In the genomic region with DNA sequence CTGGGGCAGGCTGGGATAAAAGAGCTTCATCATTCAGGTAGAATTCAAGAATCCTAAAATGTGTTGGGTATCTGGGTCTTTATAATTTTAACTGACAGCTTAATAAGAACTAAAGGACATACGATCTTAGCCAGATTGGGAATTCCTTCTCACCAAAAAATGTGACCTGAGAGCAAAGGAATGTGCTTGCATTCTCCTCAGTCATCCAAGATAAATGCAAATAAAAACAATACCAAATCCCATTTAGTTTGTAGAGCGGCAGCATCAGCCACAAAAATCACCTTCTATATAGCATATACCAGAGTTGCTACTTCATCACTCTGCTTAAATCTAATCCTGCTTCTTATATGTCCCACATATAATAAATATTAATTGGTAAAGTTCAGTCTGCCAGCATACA, we compare ENCODE assay signal across 11 cellular contexts. TPM values are rescaled to one million over a fixed set of nuclear protein-coding genes. Genes with fewer than 3 reads are reported as not detected.
DNase-seq lines count a peak whose midpoint lies in the region; ATAC-seq, FAIRE-seq and TF ChIP-seq lines count a peak whose summit lies in the region.
"Had no signal": no experiment of that assay in that cellular context is flagged by ENCODE, and none has a peak within 500 bp of the region (broad histone marks: within the 10 kb centered on the region; RNA-seq: fewer than 3 reads in every experiment).

No MANE protein-coding gene starts in this region.

- TF ChIP-seq RAD21 in A549 (conservative IDR thresholded peaks at IDR 0.05 in 1 of 2, IDR thresholded peaks at IDR 0.05 in 1 of 2): no peak

- ATAC-seq in A549: no peak
- ATAC-seq in T-cell (replicated peaks in 1 of 4): no peak
- ATAC-seq in T-helper 17 cell: no peak

- H3K27me3 ChIP-seq in adipocyte (replicated peaks; ENCODE audit: control insufficient read depth, insufficient read depth, low read length): no peaks in the 10 kb centered on the region

- POLR2A ChIA-PET in A549 (lab: Yijun Ruan, JAX): no interaction called here
- POLR2A ChIA-PET in T-cell (lab: Charles Lee): no interaction called here

- no peak for FAIRE-seq in A549 (lab: Jason Lieb, UNC)
- FAIRE-seq in GM19239 (lab: Jason Lieb, UNC): no peak

- H3K4me1 ChIP-seq in A549: peaks cover 14% of the 10 kb centered on the region; the same call in 1 of the 3 replicates
- peaks cover 18% of the 10 kb centered on the region for H3K4me1 ChIP-seq in adipocyte (ENCODE audit: control insufficient read depth, insufficient read depth, low read length)

- no peak for DNase-seq in A549 (ENCODE audit: low read depth in 1 of 2, low spot score in 1 of 2)
- DNase-seq in HCEC 1CT: peak; percentile 67
- DNase-seq in adipocyte (ENCODE audit: low read depth): peak; percentile 61
- peak; percentile 48 to 74 for DNase-seq in foreskin fibroblast
- DNase-seq in T-cell: no peak
- DNase-seq in T-helper 17 cell: no peak
- DNase-seq in GM19239 (ENCODE audit: insufficient read length, low spot score): no peak
- no peak for DNase-seq in activated CD4-positive, alpha-beta T cell treated with anti-CD3 and anti-CD28 coated beads, Interleukin-2, amount 50 U/mL, for 4 hours
- DNase-seq: activated naive CD4-positive, alpha-beta T cell treated with anti-CD3 and anti-CD28 coated beads, Interleukin-2, amount 50 U/mL, for 16 hours; erythroblast had no signal

- 53% methylated on average over 2 of the region's 2 CpGs for WGBS in A549 (ENCODE audit: missing lambda C conversion rate)

- no peaks in the 10 kb centered on the region for H3K36me3 ChIP-seq in adipocyte (ENCODE audit: control insufficient read depth, insufficient read depth, low read length, severe bottlenecking)

- H3K9ac ChIP-seq in adipocyte (ENCODE audit: low read length): peak overlapping the region; percentile 32

- no peaks in the 10 kb centered on the region for H3K9me3 Mint-ChIP-seq in T-cell

- no peak overlapping the region for H3K4me3 Mint-ChIP-seq in T-cell
- no peak overlapping the region for H3K4me3 Mint-ChIP-seq in T-helper 17 cell

- H3K9me3 ChIP-seq in A549: no peaks in the 10 kb centered on the region
- H3K9me3 ChIP-seq in adipocyte (ENCODE audit: control insufficient read depth, low read length): no peaks in the 10 kb centered on the region
- H3K9me3 ChIP-seq in T-helper 17 cell (ENCODE audit: control insufficient read depth, low read length, poor library complexity, severe bottlenecking): no peaks in the 10 kb centered on the region

- H3K4me1 Mint-ChIP-seq in T-cell (no peaks in the 10 kb centered on the region), T-helper 17 cell (peaks cover 4% of the 10 kb centered on the region)

- no peak for TF ChIP-seq POLR2A in A549 (IDR thresholded peaks at IDR 0.05; ENCODE audit: low read length)

- H3K27ac ChIP-seq in A549: no peak overlapping the region
- H3K27ac ChIP-seq: VCaP had no signal

- CTCF ChIA-PET in A549 (lab: Yijun Ruan, JAX): interaction anchor here (0.9 kb wide), 1 partner anchor 58 kb away, joined by 3 read pairs; no protein-coding TSS in a partner anchor
- CTCF ChIA-PET in T-cell (lab: Charles Lee): interaction anchor here in 1 of 2 donors (0.7 kb wide), 1 partner anchor 9 kb away, joined by 3 read pairs; no protein-coding TSS in a partner anchor

- H3K27me3 Mint-ChIP-seq in T-cell: no peaks in the 10 kb centered on the region
- no peaks in the 10 kb centered on the region for H3K27me3 Mint-ChIP-seq in T-helper 17 cell

- no peaks in the 10 kb centered on the region for H3K36me3 Mint-ChIP-seq in T-cell
- H3K36me3 Mint-ChIP-seq in T-helper 17 cell (ENCODE audit: low read depth): no peaks in the 10 kb centered on the region

- TF ChIP-seq EP300 in A549 (IDR thresholded peaks at IDR 0.05): no peak

- peak overlapping the region; percentile 29; the same call in 1 of the 3 replicates for H3K4me2 ChIP-seq in A549

- TF ChIP-seq CTCF in A549 (IDR thresholded peaks at IDR 0.05) (no peak), foreskin fibroblast (IDR thresholded peaks at IDR 0.05; ENCODE audit: low read depth, low read length) (no peak)

- H3K27ac Mint-ChIP-seq in T-cell (no peak overlapping the region), T-helper 17 cell (no peak overlapping the region)

- no peak overlapping the region for H3K4me3 ChIP-seq in A549
- no peak overlapping the region for H3K4me3 ChIP-seq in adipocyte (ENCODE audit: low read length)
- no peak overlapping the region for H3K4me3 ChIP-seq in foreskin fibroblast (ENCODE audit: low read depth in 1 of 2, low read length in 2 of 2)

TF ChIP-seq in A549, 52 proteins besides CTCF, POLR2A, EP300 and RAD21:
- TF ChIP-seq EHF (CRISPR knock-in tag; IDR thresholded peaks at IDR 0.05): no peak
- TF ChIP-seq POLR2AphosphoS2 (conservative IDR thresholded peaks at IDR 0.05; ENCODE audit: low read length): no peak
- TF ChIP-seq TFCP2L1 (CRISPR knock-in tag; IDR thresholded peaks at IDR 0.05): no peak
- TF ChIP-seq, protein P1, sequence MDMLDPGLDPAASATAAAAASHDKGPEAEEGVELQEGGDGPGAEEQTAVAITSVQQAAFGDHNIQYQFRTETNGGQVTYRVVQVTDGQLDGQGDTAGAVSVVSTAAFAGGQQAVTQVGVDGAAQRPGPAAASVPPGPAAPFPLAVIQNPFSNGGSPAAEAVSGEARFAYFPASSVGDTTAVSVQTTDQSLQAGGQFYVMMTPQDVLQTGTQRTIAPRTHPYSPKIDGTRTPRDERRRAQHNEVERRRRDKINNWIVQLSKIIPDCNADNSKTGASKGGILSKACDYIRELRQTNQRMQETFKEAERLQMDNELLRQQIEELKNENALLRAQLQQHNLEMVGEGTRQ (IDR thresholded peaks at IDR 0.05): no peak
- TF ChIP-seq CHD2 (IDR thresholded peaks at IDR 0.05; ENCODE audit: low read length, partially characterized antibody): no peak
- no peak for TF ChIP-seq NR3C1 (IDR thresholded peaks at IDR 0.05)
TF ChIP-seq in A549: peak in this region for 0.

RNA-seq across cellular contexts. Expression of a gene that starts 16.9 kb away (rescaled TPM):
- polyA plus RNA-seq in A549 (2011; rRNA removed) (2.9 TPM in 2 replicates), A549 (2017; fragmentation: RNase III; extraction: RNeasy Plus Mini Kit Qiagen cat#74134 plus additional on column Dnase treatment) (3.6 to 4.3 TPM (median 4.1 TPM) in 3 replicates)
- polyA plus RNA-seq in A549 (2012; cell fraction: cytosol; rRNA removed): 1.0 and 1.7 TPM in 2 replicates
- 5.2 and 6.1 TPM in 2 replicates for polyA plus RNA-seq in A549 (2012; cell fraction: nucleus; rRNA removed)
- 2.1 and 2.6 TPM in 2 replicates for polyA minus RNA-seq in A549 (2011; rRNA and poly(A)+ RNA removed)
- total RNA-seq in T-cell (1 to 10 TPM; 2.5 to 5.2 (median 3.3) TPM), T-helper 17 cell (1 to 10 TPM; 1.7 to 2.1 TPM)

RNA-seq across cellular contexts. Expression of a gene that starts 42.7 kb away (rescaled TPM):
- 29.3 and 32.9 TPM in 2 replicates for polyA plus RNA-seq in A549 (2011; rRNA removed)
- 17.7 and 19.1 TPM in 2 replicates for polyA plus RNA-seq in A549 (2012; cell fraction: cytosol; rRNA removed)
- polyA plus RNA-seq in A549 (2012; cell fraction: nucleus; rRNA removed): 15.8 and 17.8 TPM in 2 replicates
- 18.4 to 21.0 TPM (median 19.0 TPM) in 3 replicates for polyA plus RNA-seq in A549 (2017; fragmentation: RNase III; extraction: RNeasy Plus Mini Kit Qiagen cat#74134 plus additional on column Dnase treatment)
- 34.0 and 36.5 TPM in 2 replicates for polyA minus RNA-seq in A549 (2011; rRNA and poly(A)+ RNA removed)
- total RNA-seq in T-cell: 10 to 100 TPM in 3 of 5 donors, 1 to 10 TPM in 2; 5.4 to 12.1 (median 11.1) TPM
- total RNA-seq in T-helper 17 cell: 1 to 10 TPM; 3.6 to 3.9 TPM

RNA-seq across cellular contexts. Expression of a gene that starts 43.1 kb away (rescaled TPM):
- 28.8 and 38.7 TPM in 2 replicates for polyA plus RNA-seq in A549 (2011; rRNA removed)
- 51.6 and 57.2 TPM in 2 replicates for polyA plus RNA-seq in A549 (2012; cell fraction: cytosol; rRNA removed)
- polyA plus RNA-seq in A549 (2012; cell fraction: nucleus; rRNA removed): 60.1 and 67.8 TPM in 2 replicates
- polyA plus RNA-seq in A549 (2017; fragmentation: RNase III; extraction: RNeasy Plus Mini Kit Qiagen cat#74134 plus additional on column Dnase treatment): 60.9 to 66.9 TPM (median 61.8 TPM) in 3 replicates
- 40.0 and 41.5 TPM in 2 replicates for polyA minus RNA-seq in A549 (2011; rRNA and poly(A)+ RNA removed)
- 10 to 100 TPM in 3 of 5 donors, 1 to 10 TPM in 2; 3.5 to 20.5 (median 15.0) TPM for total RNA-seq in T-cell
- total RNA-seq in T-helper 17 cell: 1 to 10 TPM; 2.8 to 3.8 TPM

Comparison
In these comparisons a context has a peak if more than half of its experiments do, and no peak if none do; other contexts are left out.
1. DNase-seq: peak in HCEC 1CT (single experiment), adipocyte (single experiment) and foreskin fibroblast (2 of 2); none in A549 (0 of 2), T-cell (0 of 34), T-helper 17 cell (0 of 3), GM19239 (single experiment) and activated CD4-positive, alpha-beta T cell treated with anti-CD3 and anti-CD28 coated beads, Interleukin-2, amount 50 U/mL, for 4 hours (0 of 2).